In the genomic region with DNA sequence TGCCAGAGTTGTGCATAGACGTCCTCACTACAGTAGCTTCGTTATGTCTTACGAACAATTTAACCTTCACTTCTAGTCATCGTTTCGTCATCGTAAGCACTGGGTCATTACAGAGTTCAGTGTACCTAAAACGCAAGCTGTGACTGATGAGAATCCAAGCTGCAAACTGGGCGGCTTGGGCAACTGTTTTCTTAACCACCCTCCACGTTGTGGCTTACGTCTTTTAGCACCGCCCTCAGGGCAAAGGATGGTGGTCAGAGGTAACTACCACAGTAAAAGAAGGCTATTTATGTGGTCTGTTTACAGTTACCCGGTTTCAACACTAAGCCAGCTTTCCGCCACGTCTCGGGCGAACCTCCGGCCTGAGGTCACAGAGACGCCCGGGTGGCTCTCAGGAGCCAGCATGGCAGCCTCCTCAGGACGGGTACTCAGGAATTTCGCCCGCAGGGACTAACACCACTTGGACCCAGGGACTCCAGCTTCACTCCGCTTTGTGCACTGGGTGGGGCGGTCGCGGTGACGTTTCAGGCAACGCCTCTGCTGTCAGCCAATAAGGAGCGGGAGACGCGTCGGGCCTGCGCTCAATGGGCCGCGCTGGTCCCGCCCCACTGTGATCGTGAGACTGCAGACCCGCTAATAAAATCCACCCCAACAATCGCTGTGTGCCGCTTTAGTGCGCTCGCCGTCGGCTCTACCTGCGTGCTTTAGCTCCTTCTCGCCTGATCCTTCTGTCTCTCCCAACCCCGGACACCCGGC, we compare ENCODE assay signal across 1 cellular context.
TF ChIP-seq lines count a peak whose summit lies in the region.

Gene CTH, plus strand, starts transcription at position 665 of the 756 bp plus-strand sequence. CDS start 148 bp downstream, outside the sequence.

TF ChIP-seq in HepG2, 621 proteins besides CTCF, POLR2A, EP300 and RAD21 (continued from another document and continues in another):
- TF ChIP-seq, protein P1, sequence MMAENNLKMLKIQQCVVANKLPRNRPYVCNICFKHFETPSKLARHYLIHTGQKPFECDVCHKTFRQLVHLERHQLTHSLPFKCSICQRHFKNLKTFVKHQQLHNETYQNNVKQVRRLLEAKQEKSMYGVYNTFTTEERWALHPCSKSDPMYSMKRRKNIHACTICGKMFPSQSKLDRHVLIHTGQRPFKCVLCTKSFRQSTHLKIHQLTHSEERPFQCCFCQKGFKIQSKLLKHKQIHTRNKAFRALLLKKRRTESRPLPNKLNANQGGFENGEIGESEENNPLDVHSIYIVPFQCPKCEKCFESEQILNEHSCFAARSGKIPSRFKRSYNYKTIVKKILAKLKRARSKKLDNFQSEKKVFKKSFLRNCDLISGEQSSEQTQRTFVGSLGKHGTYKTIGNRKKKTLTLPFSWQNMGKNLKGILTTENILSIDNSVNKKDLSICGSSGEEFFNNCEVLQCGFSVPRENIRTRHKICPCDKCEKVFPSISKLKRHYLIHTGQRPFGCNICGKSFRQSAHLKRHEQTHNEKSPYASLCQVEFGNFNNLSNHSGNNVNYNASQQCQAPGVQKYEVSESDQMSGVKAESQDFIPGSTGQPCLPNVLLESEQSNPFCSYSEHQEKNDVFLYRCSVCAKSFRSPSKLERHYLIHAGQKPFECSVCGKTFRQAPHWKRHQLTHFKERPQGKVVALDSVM (CRISPR knock-in tag; IDR thresholded peaks at IDR 0.05) = 0 out of 2 replicates have a peak, but pooled peaks have one; percentile 30
- no peak for TF ChIP-seq THRA (CRISPR knock-in tag; IDR thresholded peaks at IDR 0.05; ENCODE audit: borderline replicate concordance)
- TF ChIP-seq SOX5 (CRISPR knock-in tag; IDR thresholded peaks at IDR 0.05; ENCODE audit: borderline replicate concordance) = no peak
- peak in 1 of 2 experiments; percentile 69; a peak in 1 of 4 replicates for TF ChIP-seq ATF4 (CRISPR knock-in tag; IDR thresholded peaks at IDR 0.05)
- peak; percentile 89 for TF ChIP-seq ATF1 (CRISPR knock-in tag; IDR thresholded peaks at IDR 0.05)
- no peak; the same call in 1 of the 2 replicates for TF ChIP-seq MIXL1 (CRISPR knock-in tag; IDR thresholded peaks at IDR 0.05)
- peak; percentile 17; the same call in 1 of the 2 replicates for TF ChIP-seq FOXA3 (CRISPR knock-in tag; IDR thresholded peaks at IDR 0.05)
- TF ChIP-seq SMAD1 (CRISPR knock-in tag; IDR thresholded peaks at IDR 0.05; ENCODE audit: borderline replicate concordance, low read depth) = peak; percentile 80; the same call in 1 of the 2 replicates
- 0 out of 2 replicates have a peak, but pooled peaks have one; percentile 5 for TF ChIP-seq SATB2 (CRISPR knock-in tag; IDR thresholded peaks at IDR 0.05)
- TF ChIP-seq ZFAT (CRISPR knock-in tag; conservative IDR thresholded peaks at IDR 0.05) = no peak
- TF ChIP-seq ZNF354B (CRISPR knock-in tag; IDR thresholded peaks at IDR 0.05) = no peak
- TF ChIP-seq ZNF687 (CRISPR knock-in tag; IDR thresholded peaks at IDR 0.05) = peak; percentile 84
- TF ChIP-seq ZNF816 (CRISPR knock-in tag; IDR thresholded peaks at IDR 0.05; ENCODE audit: borderline replicate concordance) = peak; percentile 10; the same call in 1 of the 2 replicates
- no peak for TF ChIP-seq ELF4 (CRISPR knock-in tag; IDR thresholded peaks at IDR 0.05; ENCODE audit: borderline replicate concordance)
- TF ChIP-seq PRDM15 (CRISPR knock-in tag; IDR thresholded peaks at IDR 0.05) = no peak; the same call in 1 of the 2 replicates
- TF ChIP-seq, protein P2, sequence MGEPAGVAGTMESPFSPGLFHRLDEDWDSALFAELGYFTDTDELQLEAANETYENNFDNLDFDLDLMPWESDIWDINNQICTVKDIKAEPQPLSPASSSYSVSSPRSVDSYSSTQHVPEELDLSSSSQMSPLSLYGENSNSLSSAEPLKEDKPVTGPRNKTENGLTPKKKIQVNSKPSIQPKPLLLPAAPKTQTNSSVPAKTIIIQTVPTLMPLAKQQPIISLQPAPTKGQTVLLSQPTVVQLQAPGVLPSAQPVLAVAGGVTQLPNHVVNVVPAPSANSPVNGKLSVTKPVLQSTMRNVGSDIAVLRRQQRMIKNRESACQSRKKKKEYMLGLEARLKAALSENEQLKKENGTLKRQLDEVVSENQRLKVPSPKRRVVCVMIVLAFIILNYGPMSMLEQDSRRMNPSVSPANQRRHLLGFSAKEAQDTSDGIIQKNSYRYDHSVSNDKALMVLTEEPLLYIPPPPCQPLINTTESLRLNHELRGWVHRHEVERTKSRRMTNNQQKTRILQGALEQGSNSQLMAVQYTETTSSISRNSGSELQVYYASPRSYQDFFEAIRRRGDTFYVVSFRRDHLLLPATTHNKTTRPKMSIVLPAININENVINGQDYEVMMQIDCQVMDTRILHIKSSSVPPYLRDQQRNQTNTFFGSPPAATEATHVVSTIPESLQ (CRISPR knock-in tag; conservative IDR thresholded peaks at IDR 0.05) = no peak; the same call in 1 of the 2 replicates
- no peak for TF ChIP-seq ATRX (CRISPR knock-in tag; IDR thresholded peaks at IDR 0.05; ENCODE audit: borderline replicate concordance)
- no peak for TF ChIP-seq HMGA1 (CRISPR knock-in tag; conservative IDR thresholded peaks at IDR 0.05)
- TF ChIP-seq ZSCAN29 (CRISPR knock-in tag; conservative IDR thresholded peaks at IDR 0.05) = no peak
- no peak for TF ChIP-seq ZNF30 (CRISPR knock-in tag; IDR thresholded peaks at IDR 0.05)
- TF ChIP-seq GTF2F1 (IDR thresholded peaks at IDR 0.05; ENCODE audit: low read length) = no peak
- no peak for TF ChIP-seq ZNF484 (CRISPR knock-in tag; IDR thresholded peaks at IDR 0.05; ENCODE audit: borderline replicate concordance, low read depth)
- TF ChIP-seq, protein P3, sequence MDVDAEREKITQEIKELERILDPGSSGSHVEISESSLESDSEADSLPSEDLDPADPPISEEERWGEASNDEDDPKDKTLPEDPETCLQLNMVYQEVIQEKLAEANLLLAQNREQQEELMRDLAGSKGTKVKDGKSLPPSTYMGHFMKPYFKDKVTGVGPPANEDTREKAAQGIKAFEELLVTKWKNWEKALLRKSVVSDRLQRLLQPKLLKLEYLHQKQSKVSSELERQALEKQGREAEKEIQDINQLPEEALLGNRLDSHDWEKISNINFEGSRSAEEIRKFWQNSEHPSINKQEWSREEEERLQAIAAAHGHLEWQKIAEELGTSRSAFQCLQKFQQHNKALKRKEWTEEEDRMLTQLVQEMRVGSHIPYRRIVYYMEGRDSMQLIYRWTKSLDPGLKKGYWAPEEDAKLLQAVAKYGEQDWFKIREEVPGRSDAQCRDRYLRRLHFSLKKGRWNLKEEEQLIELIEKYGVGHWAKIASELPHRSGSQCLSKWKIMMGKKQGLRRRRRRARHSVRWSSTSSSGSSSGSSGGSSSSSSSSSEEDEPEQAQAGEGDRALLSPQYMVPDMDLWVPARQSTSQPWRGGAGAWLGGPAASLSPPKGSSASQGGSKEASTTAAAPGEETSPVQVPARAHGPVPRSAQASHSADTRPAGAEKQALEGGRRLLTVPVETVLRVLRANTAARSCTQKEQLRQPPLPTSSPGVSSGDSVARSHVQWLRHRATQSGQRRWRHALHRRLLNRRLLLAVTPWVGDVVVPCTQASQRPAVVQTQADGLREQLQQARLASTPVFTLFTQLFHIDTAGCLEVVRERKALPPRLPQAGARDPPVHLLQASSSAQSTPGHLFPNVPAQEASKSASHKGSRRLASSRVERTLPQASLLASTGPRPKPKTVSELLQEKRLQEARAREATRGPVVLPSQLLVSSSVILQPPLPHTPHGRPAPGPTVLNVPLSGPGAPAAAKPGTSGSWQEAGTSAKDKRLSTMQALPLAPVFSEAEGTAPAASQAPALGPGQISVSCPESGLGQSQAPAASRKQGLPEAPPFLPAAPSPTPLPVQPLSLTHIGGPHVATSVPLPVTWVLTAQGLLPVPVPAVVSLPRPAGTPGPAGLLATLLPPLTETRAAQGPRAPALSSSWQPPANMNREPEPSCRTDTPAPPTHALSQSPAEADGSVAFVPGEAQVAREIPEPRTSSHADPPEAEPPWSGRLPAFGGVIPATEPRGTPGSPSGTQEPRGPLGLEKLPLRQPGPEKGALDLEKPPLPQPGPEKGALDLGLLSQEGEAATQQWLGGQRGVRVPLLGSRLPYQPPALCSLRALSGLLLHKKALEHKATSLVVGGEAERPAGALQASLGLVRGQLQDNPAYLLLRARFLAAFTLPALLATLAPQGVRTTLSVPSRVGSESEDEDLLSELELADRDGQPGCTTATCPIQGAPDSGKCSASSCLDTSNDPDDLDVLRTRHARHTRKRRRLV (CRISPR knock-in tag; IDR thresholded peaks at IDR 0.05) = 0 out of 2 replicates have a peak, but pooled peaks have one; percentile 70
- peak; percentile 48 for TF ChIP-seq ZSCAN21 (CRISPR knock-in tag; IDR thresholded peaks at IDR 0.05; ENCODE audit: borderline replicate concordance)
- TF ChIP-seq, protein P4, sequence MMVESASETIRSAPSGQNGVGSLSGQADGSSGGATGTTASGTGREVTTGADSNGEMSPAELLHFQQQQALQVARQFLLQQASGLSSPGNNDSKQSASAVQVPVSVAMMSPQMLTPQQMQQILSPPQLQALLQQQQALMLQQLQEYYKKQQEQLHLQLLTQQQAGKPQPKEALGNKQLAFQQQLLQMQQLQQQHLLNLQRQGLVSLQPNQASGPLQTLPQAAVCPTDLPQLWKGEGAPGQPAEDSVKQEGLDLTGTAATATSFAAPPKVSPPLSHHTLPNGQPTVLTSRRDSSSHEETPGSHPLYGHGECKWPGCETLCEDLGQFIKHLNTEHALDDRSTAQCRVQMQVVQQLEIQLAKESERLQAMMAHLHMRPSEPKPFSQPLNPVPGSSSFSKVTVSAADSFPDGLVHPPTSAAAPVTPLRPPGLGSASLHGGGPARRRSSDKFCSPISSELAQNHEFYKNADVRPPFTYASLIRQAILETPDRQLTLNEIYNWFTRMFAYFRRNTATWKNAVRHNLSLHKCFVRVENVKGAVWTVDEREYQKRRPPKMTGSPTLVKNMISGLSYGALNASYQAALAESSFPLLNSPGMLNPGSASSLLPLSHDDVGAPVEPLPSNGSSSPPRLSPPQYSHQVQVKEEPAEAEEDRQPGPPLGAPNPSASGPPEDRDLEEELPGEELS (CRISPR knock-in tag; IDR thresholded peaks at IDR 0.05) = peak; percentile 50; the same call in 1 of the 2 replicates
